8 cellular contexts compared by ENCODE assay signal in the genomic region with DNA sequence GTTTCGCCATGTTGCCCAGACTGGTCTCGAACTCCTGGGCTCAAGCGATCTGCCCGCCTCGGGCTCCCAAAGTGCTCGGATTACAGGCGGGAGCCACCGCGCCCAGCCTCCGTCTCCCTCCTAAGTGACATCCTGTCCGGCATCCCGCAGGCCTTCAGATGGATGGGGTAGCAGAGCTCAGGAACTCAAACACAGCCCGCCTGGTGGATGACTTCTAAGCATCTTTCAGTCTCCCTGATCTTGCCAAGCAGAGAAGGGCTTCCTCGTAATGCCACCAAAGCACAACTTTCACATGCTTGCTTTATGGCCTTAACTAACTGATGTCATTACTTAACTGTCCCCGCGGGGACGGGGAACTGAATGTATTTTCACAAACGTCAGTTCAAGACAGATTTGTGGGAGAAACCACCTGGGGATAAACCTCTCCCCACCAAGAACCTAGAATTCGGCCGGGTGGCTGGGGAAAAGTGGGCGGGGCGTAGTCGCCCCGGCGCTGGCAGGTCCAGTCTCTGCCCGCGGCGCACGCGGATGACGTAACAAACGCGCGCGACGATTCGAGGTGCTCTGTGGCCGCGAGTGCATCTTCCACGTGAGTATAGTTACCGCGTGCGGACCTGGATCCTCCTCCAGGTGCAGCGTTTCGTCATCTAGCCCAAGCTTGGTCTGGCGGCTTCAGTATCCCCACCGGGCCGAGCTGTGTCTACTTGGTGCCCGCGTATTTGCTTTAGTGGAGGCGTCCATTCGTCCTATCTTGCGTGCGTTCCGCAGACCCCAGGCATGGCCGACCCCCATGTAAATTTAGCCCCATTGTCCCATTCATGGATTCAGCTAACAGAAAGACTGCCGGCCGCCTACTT. TPM values are rescaled to one million over a fixed set of nuclear protein-coding genes. Genes with fewer than 3 reads are reported as not detected.
DNase-seq lines count a peak whose midpoint lies in the region; ATAC-seq and TF ChIP-seq lines count a peak whose summit lies in the region.

PFAS (plus strand) TSS at position 539 of the 857 bp plus-strand sequence. CDS start 4,649 bp downstream, outside the sequence.

- H3K4me3 ChIP-seq in HFF-Myc (replicated peaks; ENCODE audit: low read depth, low read length) = peak within 1 kb of the TSS; percentile 88
- peak within 1 kb of the TSS; percentile 68 for H3K4me3 ChIP-seq in ovary
- H3K4me3 ChIP-seq in thoracic aorta = peak within 1 kb of the TSS; percentile 82

- POLR2A ChIA-PET in activated naive CD8-positive, alpha-beta T cell treated with anti-CD3 and anti-CD28 coated beads, Interleukin-2, amount 10 ng/mL, durations not matched to agents 7 days and 5 days (lab: Charles Lee) = interaction anchor here (0.6 to 6.3 kb wide), 17 partner anchors 25 to 562 kb away, joined by 3 to 149 read pairs (median 9); partner anchors contain the start of genes AURKB, BORCS6, PER1 and RANGRF

- TF ChIP-seq POLR2A in ovary (IDR thresholded peaks at IDR 0.05) = peak; percentile 61

- peaks cover 30% of the 10 kb centered on the region for H3K4me1 Mint-ChIP-seq in activated naive CD8-positive, alpha-beta T cell treated with anti-CD3 and anti-CD28 coated beads, Interleukin-2, amount 10 ng/mL, durations not matched to agents 7 days and 5 days

- intact Hi-C loops in Right ventricle myocardium inferior (cut with DNase I) (loop anchor here (1.0 to 5.0 kb wide), 4 partner anchors 27 to 407 kb away; partner anchors contain the start of gene RANGRF), ovary (cut with DNase I) (loop anchor here in 2 of 4 donors (2.0 to 10.0 kb wide), 2 partner anchors 26 to 46 kb away; partner anchors contain the start of gene SLC25A35 (in 1 of the 2))

- ATAC-seq in activated naive CD8-positive, alpha-beta T cell treated with anti-CD3 and anti-CD28 coated beads, Interleukin-2, amount 10 ng/mL, durations not matched to agents 7 days and 5 days (ENCODE audit: low read depth) = peak; percentile 68
- ATAC-seq in Right ventricle myocardium inferior (peak; percentile 81), thoracic aorta (ENCODE audit: insufficient number of reproducible peaks, low FRiP score, low read depth) (peak; percentile 68)

- no peaks in the 10 kb centered on the region for H3K36me3 ChIP-seq in ovary
- H3K36me3 ChIP-seq in thoracic aorta = peaks cover 9% of the 10 kb centered on the region

- H3K27ac ChIP-seq in ovary = peak within 1 kb of the TSS; percentile 92 to 94
- peak within 1 kb of the TSS; percentile 95 for H3K27ac ChIP-seq in thoracic aorta

- peaks cover 2% of the 10 kb centered on the region for H3K4me1 ChIP-seq in ovary (ENCODE audit: insufficient read depth)
- peaks cover 4 to 12% of the 10 kb centered on the region in 2 donors for H3K4me1 ChIP-seq in thoracic aorta (ENCODE audit: control insufficient read depth in 1 of 2, low read depth in 2 of 2)

- H3K36me3 Mint-ChIP-seq in activated naive CD8-positive, alpha-beta T cell treated with anti-CD3 and anti-CD28 coated beads, Interleukin-2, amount 10 ng/mL, durations not matched to agents 7 days and 5 days = peaks cover 19% of the 10 kb centered on the region

- TF ChIP-seq CTCF in HFF-Myc (IDR thresholded peaks at IDR 0.05; ENCODE audit: low read depth, low read length, missing control alignments) = no peak
- peak in 1 of 3 donors; percentile 14 for TF ChIP-seq CTCF in ovary (IDR thresholded peaks at IDR 0.05)
- no peak for TF ChIP-seq CTCF in thoracic aorta (IDR thresholded peaks at IDR 0.05)

- no peaks in the 10 kb centered on the region for H3K9me3 ChIP-seq in ovary
- H3K9me3 ChIP-seq in thoracic aorta = no peaks in the 10 kb centered on the region

- H3K4me3 Mint-ChIP-seq in activated naive CD8-positive, alpha-beta T cell treated with anti-CD3 and anti-CD28 coated beads, Interleukin-2, amount 10 ng/mL, durations not matched to agents 7 days and 5 days = peak within 1 kb of the TSS; percentile 99

- H3K27ac Mint-ChIP-seq in activated naive CD8-positive, alpha-beta T cell treated with anti-CD3 and anti-CD28 coated beads, Interleukin-2, amount 10 ng/mL, durations not matched to agents 7 days and 5 days = peak within 1 kb of the TSS; percentile 99

- TF ChIP-seq EP300 in ovary (IDR thresholded peaks at IDR 0.05) = peak; percentile 66

- no peaks in the 10 kb centered on the region for H3K27me3 Mint-ChIP-seq in activated naive CD8-positive, alpha-beta T cell treated with anti-CD3 and anti-CD28 coated beads, Interleukin-2, amount 10 ng/mL, durations not matched to agents 7 days and 5 days

- H3K27me3 ChIP-seq in ovary = no peaks in the 10 kb centered on the region
- H3K27me3 ChIP-seq in thoracic aorta (replicated peaks; ENCODE audit: insufficient read depth) = no peaks in the 10 kb centered on the region

- peak; percentile 46 for DNase-seq in GF-D8 (lab: John Stamatoyannopoulos, UW)
- DNase-seq in HFF-Myc (ENCODE audit: extremely low read depth, low read depth) = peak; percentile 63
- DNase-seq in NCI-H1105 treated with DMSO at 0.1 percent for 48 hours (lab: John Stamatoyannopoulos, UW) = peak; percentile 91
- peak; percentile 77 to 87 for DNase-seq in SW 1271 (lab: John Stamatoyannopoulos, UW)
- peak; percentile 99 for DNase-seq in activated naive CD8-positive, alpha-beta T cell treated with anti-CD3 and anti-CD28 coated beads, Interleukin-2, amount 10 ng/mL, durations not matched to agents 7 days and 5 days
- DNase-seq in Right ventricle myocardium inferior (ENCODE audit: missing footprints) = peak; percentile 99
- peak; percentile 94 to 98 (median 96) for DNase-seq in ovary
- DNase-seq in thoracic aorta (ENCODE audit: low spot score) = peak; percentile 79

- 0 to 1% (median 0%) methylated on average over 50 to 58 of the region's 58 CpGs for WGBS in ovary, 3 donors

- no peaks in the 10 kb centered on the region for H3K9me3 Mint-ChIP-seq in activated naive CD8-positive, alpha-beta T cell treated with anti-CD3 and anti-CD28 coated beads, Interleukin-2, amount 10 ng/mL, durations not matched to agents 7 days and 5 days

RNA-seq across cellular contexts. Expression of gene PFAS, which starts in this region (rescaled TPM):
- total RNA-seq in activated naive CD8-positive, alpha-beta T cell treated with anti-CD3 and anti-CD28 coated beads, Interleukin-2, amount 10 ng/mL, durations not matched to agents 7 days and 5 days = 10 to 100 TPM; 47.2 to 56.8 TPM
- total RNA-seq in Right ventricle myocardium inferior (14.7 TPM), ovary (10 to 100 TPM in 6 of 7 donors, 1 to 10 TPM in 1; 6.6 to 69.9 (median 35.3) TPM), thoracic aorta (10 to 100 TPM; 13.2 to 15.2 TPM)
- 10 to 100 TPM in 1 of 2 donors, 1 to 10 TPM in 1; 8.4 to 11.0 TPM for polyA plus RNA-seq in ovary

Comparison
In these comparisons a context has a peak if more than half of its experiments do, and no peak if none do; other contexts are left out.
1. Peak in every context shown above with its lines: DNase-seq, ATAC-seq, H3K4me3 ChIP-seq and H3K27ac ChIP-seq.
2. DNase-seq: peak in every context shown above with its lines; median percentile 99 in activated naive CD8-positive, alpha-beta T cell treated with anti-CD3 and anti-CD28 coated beads, Interleukin-2, amount 10 ng/mL, durations not matched to agents 7 days and 5 days; 99 in Right ventricle myocardium inferior; 96 in ovary; 91 in NCI-H1105 treated with DMSO at 0.1 percent for 48 hours; 82 in SW 1271; 79 in thoracic aorta; 63 in HFF-Myc; 46 in GF-D8.